Comparison of ENCODE assay signal across 22 cellular contexts in genomic region chr10:42986618-42987017, GRCh38.
"Had no signal": no experiment of that assay in that cellular context is flagged by ENCODE, and none has a peak within 500 bp of the region (broad histone marks: within the 10 kb centered on the region; RNA-seq: fewer than 3 reads in every experiment).

No MANE protein-coding gene starts in this region.

- ATAC-seq: activated T-helper 17 cell treated with anti-CD3 and anti-CD28 coated beads, Interleukin-2, amount 50 U/mL, for 72 hours; effector memory CD8-positive, alpha-beta T cell; heart right ventricle; right lobe of liver had no signal

- H3K4me1 Mint-ChIP-seq: naive B cell had no signal

- H3K36me3 ChIP-seq: adrenal gland, ascending aorta, brain microvascular endothelial cell, esophagus squamous epithelium, heart right ventricle, lower lobe of right lung, right lobe of liver, tibial artery had no signal

- H3K36me3 Mint-ChIP-seq: activated naive CD8-positive, alpha-beta T cell; naive B cell had no signal

- H3K4me3 ChIP-seq: adrenal gland, ascending aorta, dorsolateral prefrontal cortex, esophagus squamous epithelium, heart right ventricle, lower lobe of right lung, right lobe of liver, skin epidermis, tibial artery had no signal

- H3K27ac Mint-ChIP-seq: activated naive CD8-positive, alpha-beta T cell; activated T-cell treated with anti-CD3 and anti-CD28 coated beads, Interleukin-2, amount 50 U/mL, for 24 hours; activated T-helper 17 cell treated with anti-CD3 and anti-CD28 coated beads, Interleukin-2, amount 50 U/mL, for 72 hours; stimulated activated naive CD8-positive, alpha-beta T cell treated with anti-CD3 and anti-CD28 coated beads, Interleukin-15, Interleukin-2, amounts not matched to agents 100 ng/mL and 50 ng/mL, for 24 hours had no signal

- H3K4me1 ChIP-seq: adrenal gland, ascending aorta, heart right ventricle, lower lobe of right lung, right lobe of liver, tibial artery had no signal

- H3K27me3 ChIP-seq: adrenal gland, ascending aorta, brain microvascular endothelial cell, dorsolateral prefrontal cortex, esophagus squamous epithelium, heart right ventricle, right lobe of liver had no signal

- H3K4me3 Mint-ChIP-seq: activated naive CD8-positive, alpha-beta T cell; activated T-cell treated with anti-CD3 and anti-CD28 coated beads, Interleukin-2, amount 50 U/mL, for 24 hours; activated T-helper 17 cell treated with anti-CD3 and anti-CD28 coated beads, Interleukin-2, amount 50 U/mL, for 72 hours; effector memory CD8-positive, alpha-beta T cell; naive B cell; stimulated activated naive CD8-positive, alpha-beta T cell treated with anti-CD3 and anti-CD28 coated beads, Interleukin-15, Interleukin-2, amounts not matched to agents 100 ng/mL and 50 ng/mL, for 24 hours had no signal

- H3K27me3 Mint-ChIP-seq: activated naive CD8-positive, alpha-beta T cell; activated T-cell treated with anti-CD3 and anti-CD28 coated beads, Interleukin-2, amount 50 U/mL, for 24 hours; activated T-helper 17 cell treated with anti-CD3 and anti-CD28 coated beads, Interleukin-2, amount 50 U/mL, for 72 hours; stimulated activated naive CD8-positive, alpha-beta T cell treated with anti-CD3 and anti-CD28 coated beads, Interleukin-15, Interleukin-2, amounts not matched to agents 100 ng/mL and 50 ng/mL, for 24 hours had no signal

- H3K27ac ChIP-seq: adrenal gland, ascending aorta, brain microvascular endothelial cell, dorsolateral prefrontal cortex, esophagus squamous epithelium, heart right ventricle, lower lobe of right lung, right lobe of liver, tibial artery had no signal

- DNase-seq: activated CD4-positive, alpha-beta T cell treated with anti-CD3 and anti-CD28 coated beads for 1 hour; brain microvascular endothelial cell; effector memory CD8-positive, alpha-beta T cell; esophagus squamous epithelium; heart right ventricle; mesendoderm; naive B cell; nucleus accumbens; right lobe of liver; stimulated activated CD4-positive, alpha-beta T cell treated with anti-CD3 and anti-CD28 coated beads, Interleukin-1b, Interleukin-23, amount 100 ng/mL, for 48 hours; substantia nigra; T-helper 9 cell had no signal

- H3K9me3 Mint-ChIP-seq: activated T-cell treated with anti-CD3 and anti-CD28 coated beads, Interleukin-2, amount 50 U/mL, for 24 hours; activated T-helper 17 cell treated with anti-CD3 and anti-CD28 coated beads, Interleukin-2, amount 50 U/mL, for 72 hours; effector memory CD8-positive, alpha-beta T cell; stimulated activated naive CD8-positive, alpha-beta T cell treated with anti-CD3 and anti-CD28 coated beads, Interleukin-15, Interleukin-2, amounts not matched to agents 100 ng/mL and 50 ng/mL, for 24 hours had no signal

- H3K9me3 ChIP-seq: adrenal gland, ascending aorta, esophagus squamous epithelium, heart right ventricle, lower lobe of right lung, right lobe of liver, tibial artery had no signal
